ENCODE assay signal across 9 cellular contexts in the genomic region with DNA sequence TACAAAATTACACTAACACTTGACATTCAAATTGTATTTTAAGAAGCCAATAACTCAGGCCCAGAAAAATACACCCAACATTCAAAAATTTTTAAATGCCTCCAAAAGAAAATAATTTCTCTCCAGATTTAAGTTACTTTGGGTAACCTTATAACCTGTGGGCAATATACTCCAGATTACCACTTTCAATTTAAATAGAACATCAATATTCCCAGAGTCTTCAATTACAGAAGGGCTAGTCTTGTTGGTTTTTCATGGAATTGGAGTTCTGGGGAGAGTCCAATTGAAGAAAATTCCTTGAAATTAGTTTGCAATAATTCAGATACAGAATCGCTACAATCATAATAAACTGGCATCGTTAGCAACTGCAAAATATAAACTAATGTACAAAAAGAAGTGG. TPM values are rescaled to one million over a fixed set of nuclear protein-coding genes. Genes with fewer than 3 reads are reported as not detected.
DNase-seq lines count a peak whose midpoint lies in the region; ATAC-seq and TF ChIP-seq lines count a peak whose summit lies in the region.
"Had no signal": no experiment of that assay in that cellular context is flagged by ENCODE, and none has a peak within 500 bp of the region (broad histone marks: within the 10 kb centered on the region; RNA-seq: fewer than 3 reads in every experiment).

No MANE protein-coding gene starts in this region.

- RAD21 ChIA-PET in HCT116 (lab: Charles Lee; ENCODE audit: low non-redundant PET in 1 of 2, low total read pairs in 2 of 2, uncharacterized antibody in 2 of 2, unreplicated experiment in 2 of 2), result no interaction called here

- H3K4me3 Mint-ChIP-seq in activated B cell treated with CpG ODN at 0.5 μM for 24 hours, result peak overlapping the region; percentile 97
- H3K4me3 Mint-ChIP-seq in stimulated activated effector memory CD8-positive, alpha-beta T cell treated with anti-CD3 and anti-CD28 coated beads, Interleukin-12 subunit alpha, Interleukin-12 subunit beta, amount 100 ng/mL, for 72 hours, result peak overlapping the region; percentile 96

- peaks cover 4 to 16% of the 10 kb centered on the region in 2 experiments; a peak in 3 of 4 replicates for H3K36me3 ChIP-seq in HCT116 (ENCODE audit: control insufficient read depth in 1 of 2, insufficient read depth in 2 of 2, low read length in 2 of 2)
- H3K36me3 ChIP-seq in hepatocyte (replicated peaks; ENCODE audit: insufficient read depth, low read depth), result peaks cover 1% of the 10 kb centered on the region

- DNase-seq in HCT116 (ENCODE audit: low read depth, low spot score) (no peak), activated B cell treated with CpG ODN at 0.5 μM for 24 hours (no peak), hepatocyte (ENCODE audit: low spot score) (no peak), NCI-H2196 (lab: John Stamatoyannopoulos, UW; ENCODE audit: unreplicated experiment) (no peak), G401 (ENCODE audit: low spot score) (no peak)
- DNase-seq in stimulated activated effector memory CD8-positive, alpha-beta T cell treated with anti-CD3 and anti-CD28 coated beads, Interleukin-12 subunit alpha, Interleukin-12 subunit beta, amount 100 ng/mL, for 72 hours (ENCODE audit: low spot score in 2 of 2), result no peak
- DNase-seq in activated CD4-positive, CD25-positive, alpha-beta regulatory T cell treated with anti-CD3 and anti-CD28 coated beads, Interleukin-2, amount 50 U/mL, for 72 hours, result no peak
- DNase-seq: stimulated activated naive CD4-positive, alpha-beta T cell treated with Interleukin-2 at 50 U/mL for 16 hours had no signal

- H3K4me1 Mint-ChIP-seq in activated B cell treated with CpG ODN at 0.5 μM for 24 hours, result peaks cover 53% of the 10 kb centered on the region
- peaks cover 25% of the 10 kb centered on the region for H3K4me1 Mint-ChIP-seq in stimulated activated effector memory CD8-positive, alpha-beta T cell treated with anti-CD3 and anti-CD28 coated beads, Interleukin-12 subunit alpha, Interleukin-12 subunit beta, amount 100 ng/mL, for 72 hours

- H2AFZ ChIP-seq in HCT116 (ENCODE audit: low read depth, low read length, poor library complexity, severe bottlenecking) (no peak overlapping the region), hepatocyte (no peak overlapping the region)

- H4K20me1 ChIP-seq in HCT116 (ENCODE audit: insufficient read depth) (peaks cover 24% of the 10 kb centered on the region; the same call in 1 of the 2 replicates), hepatocyte (ENCODE audit: insufficient read depth, poor library complexity, severe bottlenecking) (peaks cover 62% of the 10 kb centered on the region)

- no peaks in the 10 kb centered on the region for H3K27me3 Mint-ChIP-seq in activated B cell treated with CpG ODN at 0.5 μM for 24 hours

- peaks cover 52% of the 10 kb centered on the region for H3K36me3 Mint-ChIP-seq in activated B cell treated with CpG ODN at 0.5 μM for 24 hours (ENCODE audit: low read depth)
- H3K36me3 Mint-ChIP-seq in stimulated activated effector memory CD8-positive, alpha-beta T cell treated with anti-CD3 and anti-CD28 coated beads, Interleukin-12 subunit alpha, Interleukin-12 subunit beta, amount 100 ng/mL, for 72 hours, result peaks cover 71% of the 10 kb centered on the region

- H3K9me2 ChIP-seq in HCT116 (ENCODE audit: insufficient read depth) (no peaks in the 10 kb centered on the region), hepatocyte (replicated peaks; ENCODE audit: insufficient read depth) (no peaks in the 10 kb centered on the region)

- peaks cover 10 to 14% of the 10 kb centered on the region in 2 experiments for H3K4me1 ChIP-seq in HCT116 (ENCODE audit: control insufficient read depth in 1 of 2, insufficient read depth in 2 of 2, low read length in 2 of 2)
- peaks cover 9% of the 10 kb centered on the region for H3K4me1 ChIP-seq in hepatocyte (ENCODE audit: insufficient read depth)

- H3K9me3 ChIP-seq in HCT116 (ENCODE audit: control insufficient read depth in 1 of 2, insufficient read depth in 1 of 2, low read depth in 1 of 2, low read length in 2 of 2) (no peaks in the 10 kb centered on the region), hepatocyte (ENCODE audit: low read depth) (no peaks in the 10 kb centered on the region)

- CTCF ChIA-PET in HCT116 (lab: Charles Lee), result no interaction called here
- CTCF ChIA-PET in activated B cell treated with CpG ODN at 0.5 μM for 24 hours (lab: Charles Lee), result interaction anchor here (0.6 kb wide), 1 partner anchor 390 kb away, joined by 3 read pairs; no protein-coding TSS in a partner anchor

- H3K27ac ChIP-seq in HCT116 (ENCODE audit: low read depth, low read length) (no peak overlapping the region), hepatocyte (peak overlapping the region; percentile 99)

- H3K79me2 ChIP-seq in HCT116 (ENCODE audit: insufficient read depth, low read length) (peaks cover 69% of the 10 kb centered on the region), hepatocyte (peaks cover 72% of the 10 kb centered on the region)

- TF ChIP-seq POLR2A in HCT116 (IDR thresholded peaks at IDR 0.05; ENCODE audit: borderline replicate concordance, extremely low read depth, insufficient read depth, insufficient read length), result no peak

- intact Hi-C loops in HCT116 (cut with micrococcal nuclease), result no loop called here
- intact Hi-C loops in activated B cell treated with CpG ODN at 0.5 μM for 24 hours (cut with micrococcal nuclease), result no loop called here

- no peak for ATAC-seq in HCT116
- no peak for ATAC-seq in activated B cell treated with CpG ODN at 0.5 μM for 24 hours (ENCODE audit: low read depth)
- no peak for ATAC-seq in stimulated activated effector memory CD8-positive, alpha-beta T cell treated with anti-CD3 and anti-CD28 coated beads, Interleukin-12 subunit alpha, Interleukin-12 subunit beta, amount 100 ng/mL, for 72 hours
- ATAC-seq in GM18519 (IDR thresholded peaks at IDR 0.05; ENCODE audit: low FRiP score, unreplicated experiment), result no peak

- H3K4me2 ChIP-seq in HCT116 (ENCODE audit: low read length) (peak overlapping the region; percentile 70), hepatocyte (peak overlapping the region; percentile 83)

- no peaks in the 10 kb centered on the region for H3K9me3 Mint-ChIP-seq in activated B cell treated with CpG ODN at 0.5 μM for 24 hours
- no peaks in the 10 kb centered on the region for H3K9me3 Mint-ChIP-seq in stimulated activated effector memory CD8-positive, alpha-beta T cell treated with anti-CD3 and anti-CD28 coated beads, Interleukin-12 subunit alpha, Interleukin-12 subunit beta, amount 100 ng/mL, for 72 hours

- TF ChIP-seq RAD21 in HCT116 (IDR thresholded peaks at IDR 0.05; ENCODE audit: low read depth), result no peak

- peak overlapping the region; percentile 94 for H3K9ac ChIP-seq in HCT116 (ENCODE audit: low read length)

- POLR2A ChIA-PET in HCT116 (lab: Charles Lee), result no interaction called here
- POLR2A ChIA-PET in activated B cell treated with CpG ODN at 0.5 μM for 24 hours (lab: Charles Lee), result interaction anchor here (0.6 to 3.4 kb wide), 3 partner anchors 23 to 532 kb away, joined by 6 to 20 read pairs (median 13); partner anchors contain the start of gene TRIP11

- in situ Hi-C loops in G401 (cut with HindIII; ENCODE audit: low sequenced_read_pairs), result no loop called here

- H3K27ac Mint-ChIP-seq in activated B cell treated with CpG ODN at 0.5 μM for 24 hours, result peak overlapping the region; percentile 90
- peak overlapping the region; percentile 100 for H3K27ac Mint-ChIP-seq in stimulated activated effector memory CD8-positive, alpha-beta T cell treated with anti-CD3 and anti-CD28 coated beads, Interleukin-12 subunit alpha, Interleukin-12 subunit beta, amount 100 ng/mL, for 72 hours

- H3K27me3 ChIP-seq in HCT116 (ENCODE audit: insufficient read depth, low read length) (no peaks in the 10 kb centered on the region), hepatocyte (no peaks in the 10 kb centered on the region)

- WGBS in hepatocyte (ENCODE audit: low lambda C conversion rate, missing lambda C conversion rate), result 37% methylated on average over 2 of the region's 2 CpGs

- TF ChIP-seq CTCF in HCT116 (IDR thresholded peaks at IDR 0.05 in 2 of 3, conservative IDR thresholded peaks at IDR 0.05 in 1 of 3; ENCODE audit: borderline replicate concordance in 1 of 3, insufficient read depth in 1 of 3, low read depth in 2 of 3, low read length in 2 of 3), result no peak
- no peak for TF ChIP-seq CTCF in activated B cell treated with CpG ODN at 0.5 μM for 24 hours (IDR thresholded peaks at IDR 0.05)
- no peak for TF ChIP-seq CTCF in hepatocyte (IDR thresholded peaks at IDR 0.05; ENCODE audit: poor library complexity)

- BruUV-seq in HCT116 (replicated peaks; lab: Mats Ljungman, UMichigan), result no TSS peak

- H3K4me3 ChIP-seq in HCT116 (replicated peaks in 1 of 2; ENCODE audit: low read depth in 1 of 2, low read length in 2 of 2) (peak overlapping the region; percentile 91 to 96), hepatocyte (peak overlapping the region; percentile 87)

TF ChIP-seq in HCT116, 20 proteins besides CTCF, POLR2A, EP300 and RAD21 (continues in another document):
- TF ChIP-seq ELF1 (IDR thresholded peaks at IDR 0.05; ENCODE audit: borderline replicate concordance, low read depth) (no peak), TCF7L2 (IDR thresholded peaks at IDR 0.05; ENCODE audit: borderline replicate concordance, extremely low read depth, insufficient read depth, insufficient read length) (no peak)

RNA-seq across cellular contexts. Expression of gene PPP4R3A, which starts 2.0 kb away (rescaled TPM):
- total RNA-seq in HCT116 (2021; ENCODE audit: unreplicated experiment) (67.7 TPM), activated B cell treated with CpG ODN at 0.5 μM for 24 hours (138 and 141 TPM in 2 replicates), hepatocyte (76.5 and 85.7 TPM in 2 replicates)
- polyA plus RNA-seq in HCT116 (2012), result 36.9 and 37.0 TPM in 2 replicates
- 47.6 and 55.7 TPM in 2 replicates for polyA plus RNA-seq in hepatocyte
- 56.2 and 66.8 TPM in 2 replicates for total RNA-seq in G401 (2014; rRNA removed; shearing (Covaris generic))
